ENCODE assay signal across 8 cellular contexts in the genomic region with DNA sequence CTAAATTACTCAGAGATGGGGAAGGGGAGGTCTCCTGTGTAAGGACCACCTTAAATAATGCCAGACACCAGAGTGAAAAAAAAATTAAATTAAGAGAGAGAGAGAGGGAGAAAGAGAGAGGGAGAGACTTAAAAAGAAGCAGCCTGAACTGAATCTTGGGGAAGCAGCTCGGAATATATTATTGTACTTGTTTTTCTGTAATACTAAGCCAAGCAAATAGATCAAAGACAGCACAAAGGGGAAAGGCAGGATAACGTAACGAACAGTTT. TPM values are rescaled to one million over a fixed set of nuclear protein-coding genes. Genes with fewer than 3 reads are reported as not detected.
A peak's percentile ranks its signal among the peaks of the same experiment; 100 is the strongest.
DNase-seq lines count a peak whose midpoint lies in the region; ATAC-seq and TF ChIP-seq lines count a peak whose summit lies in the region.

No MANE protein-coding gene starts in this region.

- H3K4me2 ChIP-seq in SK-N-SH: peak overlapping the region; percentile 94

- H3K4me1 ChIP-seq in SK-N-SH (ENCODE audit: control insufficient read depth in 1 of 2, insufficient read depth in 2 of 2, low read depth in 1 of 2, low read length in 1 of 2): peaks cover 29 to 31% of the 10 kb centered on the region in 2 experiments; a peak in 3 of 4 replicates

- peaks cover 33% of the 10 kb centered on the region for H4K20me1 ChIP-seq in SK-N-SH (ENCODE audit: insufficient read depth)

- TF ChIP-seq RAD21 in SK-N-SH (IDR thresholded peaks at IDR 0.05; ENCODE audit: low read length): no peak; the same call in 1 of the 2 replicates

- no peak for TF ChIP-seq CTCF in SK-N-SH (IDR thresholded peaks at IDR 0.05)
- no peak for TF ChIP-seq CTCF in lower leg skin (IDR thresholded peaks at IDR 0.05)

- H3K9ac ChIP-seq in SK-N-SH: peak overlapping the region; percentile 97

- no peak overlapping the region for H2AFZ ChIP-seq in SK-N-SH (ENCODE audit: low read depth)

- peak overlapping the region; percentile 83 to 97 for H3K4me3 ChIP-seq in SK-N-SH (ENCODE audit: low read depth in 2 of 2, low read length in 1 of 2)
- peak overlapping the region; percentile 73 for H3K4me3 ChIP-seq in lower leg skin (ENCODE audit: low read depth, poor library complexity, severe bottlenecking)

- WGBS in SK-N-SH (ENCODE audit: low lambda C conversion rate): 18% methylated on average over 3 of the region's 3 CpGs
- WGBS in lower leg skin, 2 donors: 4 to 7% methylated on average over 3 of the region's 3 CpGs

- H3K9me2 ChIP-seq in SK-N-SH: no peaks in the 10 kb centered on the region

- no peaks in the 10 kb centered on the region for H3K27me3 ChIP-seq in SK-N-SH (ENCODE audit: insufficient read depth)

- peaks cover 0 to 10% of the 10 kb centered on the region in 2 experiments for H3K36me3 ChIP-seq in SK-N-SH (replicated peaks in 1 of 2; ENCODE audit: control insufficient read depth in 1 of 2, insufficient read depth in 2 of 2, low read length in 1 of 2)

- H3K27ac ChIP-seq in SK-N-SH (ENCODE audit: low read depth in 2 of 2, low read length in 1 of 2) (peak overlapping the region; percentile 95 to 97), angular gyrus (ENCODE audit: low read depth, low read length) (peak overlapping the region; percentile 99), substantia nigra (ENCODE audit: low read depth, low read length, poor library complexity, severe bottlenecking) (peak overlapping the region; percentile 99)

- DNase-seq in SK-N-SH (no peak), lower leg skin (ENCODE audit: low spot score in 2 of 2) (no peak), substantia nigra (lab: John Stamatoyannopoulos, UW) (no peak), NCI-H510A (lab: John Stamatoyannopoulos, UW) (no peak)

- TF ChIP-seq POLR2A in lower leg skin (IDR thresholded peaks at IDR 0.05): no peak

- intact Hi-C loops in lower leg skin (cut with DNase I; ENCODE audit: low total_unique reads): loop anchor here (5.0 to 10.0 kb wide), 2 partner anchors 181 to 563 kb away; a partner anchor contains a TSS

- TF ChIP-seq EP300 in SK-N-SH (IDR thresholded peaks at IDR 0.05; ENCODE audit: borderline replicate concordance in 1 of 2, low read depth in 1 of 2, low read length in 1 of 2): no peak

- H3F3A ChIP-seq in SK-N-SH (replicated peaks; ENCODE audit: insufficient read depth): peaks cover 7% of the 10 kb centered on the region

- ATAC-seq in SK-N-SH treated with all-trans-retinoic acid at 6 μM for 48 hours (no peak), HG03520 (IDR thresholded peaks at IDR 0.05; ENCODE audit: unreplicated experiment) (no peak)
- no peak for ATAC-seq in activated CD4-positive, CD25-positive, alpha-beta regulatory T cell treated with anti-CD3 and anti-CD28 coated beads, Interleukin-2, amount 50 U/mL, for 24 hours

- H3K9me3 ChIP-seq in SK-N-SH: no peaks in the 10 kb centered on the region

- POLR2A ChIA-PET in SK-N-SH (lab: Yijun Ruan, JAX): interaction anchor here (0.6 kb wide), 2 partner anchors 26 to 67 kb away, joined by 3 to 4 read pairs; no protein-coding TSS in a partner anchor

- CTCF ChIA-PET in SK-N-SH (lab: Yijun Ruan, JAX): no interaction called here

- H3K79me2 ChIP-seq in SK-N-SH (ENCODE audit: insufficient read depth): peaks cover 90% of the 10 kb centered on the region

TF ChIP-seq in SK-N-SH, 30 proteins besides CTCF, POLR2A, EP300 and RAD21:
- TF ChIP-seq TCF12 (IDR thresholded peaks at IDR 0.05) (no peak), RFX5 (IDR thresholded peaks at IDR 0.05; ENCODE audit: low read length) (0 out of 2 replicates have a peak, but pooled peaks have one; percentile 16)

TF ChIP-seq in SK-N-SH treated with all-trans-retinoic acid at 6 μM for 48 hours, 23 proteins besides CTCF, POLR2A, EP300 and RAD21:
- TF ChIP-seq ZNF565 (CRISPR knock-in tag; conservative IDR thresholded peaks at IDR 0.05; ENCODE audit: low read depth) (no peak), SNAI2 (CRISPR knock-in tag; IDR thresholded peaks at IDR 0.05) (no peak)
TF ChIP-seq in SK-N-SH treated with all-trans-retinoic acid at 6 μM for 48 hours: peak in this region for 0.

RNA-seq across cellular contexts. Expression of gene ZEB2, which starts 4.6 kb away (rescaled TPM):
- polyA plus RNA-seq in SK-N-SH (2012; rRNA removed): 16.3 and 20.5 TPM in 2 replicates
- polyA plus RNA-seq in SK-N-SH (2012; cell fraction: cytosol; rRNA removed): 16.9 and 17.6 TPM in 2 replicates
- 24.6 and 25.9 TPM in 2 replicates for polyA plus RNA-seq in SK-N-SH (2012; cell fraction: nucleus; rRNA removed)
- 10 to 100 TPM; 13.8 to 38.8 (median 30.3) TPM for total RNA-seq in lower leg skin
